In genomic region chr5:1344975-1345838, GRCh38 we compare ENCODE assay signal across 8 cellular contexts. TPM values are rescaled to one million over a fixed set of nuclear protein-coding genes. Genes with fewer than 3 reads are reported as not detected.
A peak's percentile ranks its signal among the peaks of the same experiment; 100 is the strongest.
DNase-seq lines count a peak whose midpoint lies in the region; ATAC-seq and TF ChIP-seq lines count a peak whose summit lies in the region.

Gene CLPTM1L (minus strand): TSS chr5:1345099. CDS start chr5:1344841, 258 bp downstream.

- H2BK12ac ChIP-seq in trophoblast cell (ENCODE audit: low read length): no peak within 1 kb of the TSS

- H2BK120ac ChIP-seq in trophoblast cell (ENCODE audit: insufficient read depth, low read length, poor library complexity): peak within 1 kb of the TSS; percentile 83

- H3K4me1 Mint-ChIP-seq in activated naive CD8-positive, alpha-beta T cell treated with anti-CD3 and anti-CD28 coated beads, Interleukin-2, amount 50 U/mL, for 24 hours: peaks cover 22% of the 10 kb centered on the region

- intact Hi-C loops in tibial artery (cut with DNase I; ENCODE audit: low total_unique reads): loop anchor here (10.0 kb wide), 2 partner anchors 170 to 450 kb away; partner anchors contain the start of gene MRPL36

- no CpG with 5 or more reads among the region's 87 CpGs for WGBS in trophoblast cell (ENCODE audit: extremely low coverage, insufficient coverage, insufficient read length)

- no peaks in the 10 kb centered on the region for H3K9me3 Mint-ChIP-seq in activated naive CD8-positive, alpha-beta T cell treated with anti-CD3 and anti-CD28 coated beads, Interleukin-2, amount 50 U/mL, for 24 hours

- H3K4me3 ChIP-seq in cardiac muscle cell (peak within 1 kb of the TSS; percentile 100), trophoblast cell (ENCODE audit: low read depth, low read length) (peak within 1 kb of the TSS; percentile 99), tibial artery (peak within 1 kb of the TSS; percentile 80 to 92)

- DNase-seq in NCI-H1092 treated with DMSO at 0.1 percent for 48 hours (lab: John Stamatoyannopoulos, UW) (peak; percentile 74), SW480 (ENCODE audit: low spot score) (peak; percentile 80), cardiac muscle cell (ENCODE audit: low read depth in 1 of 2, low spot score in 1 of 2) (peak; percentile 89 to 95), trophoblast cell (peak; percentile 86 to 94), tibial artery (peak; percentile 76 to 92)
- peak; percentile 89 for DNase-seq in activated naive CD8-positive, alpha-beta T cell treated with anti-CD3 and anti-CD28 coated beads, Interleukin-2, amount 50 U/mL, for 24 hours

- H3K4me2 ChIP-seq in trophoblast cell (ENCODE audit: low read length): peak within 1 kb of the TSS; percentile 80

- H3K36me3 Mint-ChIP-seq in activated naive CD8-positive, alpha-beta T cell treated with anti-CD3 and anti-CD28 coated beads, Interleukin-2, amount 50 U/mL, for 24 hours (ENCODE audit: low read depth): peaks cover 31% of the 10 kb centered on the region

- H3K27ac ChIP-seq in cardiac muscle cell (peak within 1 kb of the TSS; percentile 85), trophoblast cell (ENCODE audit: low read depth, low read length) (no peak within 1 kb of the TSS), tibial artery (peak within 1 kb of the TSS; percentile 81 to 84)

- peak within 1 kb of the TSS; percentile 91 for H4K91ac ChIP-seq in trophoblast cell (ENCODE audit: low read depth, low read length)

- H4K12ac ChIP-seq in trophoblast cell (ENCODE audit: low read depth, low read length): peak within 1 kb of the TSS; percentile 93

- H3K14ac ChIP-seq in trophoblast cell (ENCODE audit: low read length): peak within 1 kb of the TSS; percentile 96

- H3K36me3 ChIP-seq in cardiac muscle cell (peaks cover 17% of the 10 kb centered on the region), trophoblast cell (ENCODE audit: control insufficient read depth in 1 of 2, insufficient read depth in 2 of 2, low read length in 2 of 2) (peaks cover 26 to 29% of the 10 kb centered on the region in 2 experiments), tibial artery (peaks cover 8 to 24% (median 15%) of the 10 kb centered on the region in 3 donors)

- no peak within 1 kb of the TSS for H3K23ac ChIP-seq in trophoblast cell (ENCODE audit: low read length)

- H2AFZ ChIP-seq in trophoblast cell (ENCODE audit: insufficient read depth, low read length, poor library complexity): peak within 1 kb of the TSS; percentile 98

- no peaks in the 10 kb centered on the region for H3K27me3 ChIP-seq in cardiac muscle cell
- no peaks in the 10 kb centered on the region for H3K27me3 ChIP-seq in trophoblast cell (ENCODE audit: insufficient read depth, low read length)
- no peaks in the 10 kb centered on the region for H3K27me3 ChIP-seq in tibial artery

- H3K4me1 ChIP-seq in cardiac muscle cell (ENCODE audit: low read depth) (peaks cover 6% of the 10 kb centered on the region), trophoblast cell (ENCODE audit: control insufficient read depth in 1 of 2, insufficient read depth in 2 of 2, low read length in 2 of 2) (peaks cover 8 to 9% of the 10 kb centered on the region in 2 experiments), tibial artery (peaks cover 0 to 24% (median 22%) of the 10 kb centered on the region in 4 donors)

- peaks cover 6% of the 10 kb centered on the region for H3K79me2 ChIP-seq in trophoblast cell (ENCODE audit: control insufficient read depth, insufficient read depth, low read length, poor library complexity)

- peak within 1 kb of the TSS; percentile 96 for H3K4ac ChIP-seq in trophoblast cell (ENCODE audit: low read depth, low read length)

- TF ChIP-seq CTCF in cardiac muscle cell (IDR thresholded peaks at IDR 0.05; ENCODE audit: low read depth, low read length) (no peak), tibial artery (IDR thresholded peaks at IDR 0.05) (peak in 1 of 2 experiments; percentile 51)

- H2AK5ac ChIP-seq in trophoblast cell (ENCODE audit: low read length): peak within 1 kb of the TSS; percentile 64

- peak; percentile 78 for TF ChIP-seq POLR2A in GM10847 (IDR thresholded peaks at IDR 0.05; ENCODE audit: extremely low read depth, insufficient read length)

- H3K4me3 Mint-ChIP-seq in activated naive CD8-positive, alpha-beta T cell treated with anti-CD3 and anti-CD28 coated beads, Interleukin-2, amount 50 U/mL, for 24 hours: peak within 1 kb of the TSS; percentile 93

- peaks cover 5% of the 10 kb centered on the region for H3K79me1 ChIP-seq in trophoblast cell (ENCODE audit: low read length)

- H2BK5ac ChIP-seq in trophoblast cell (ENCODE audit: low read depth, low read length, poor library complexity): peak within 1 kb of the TSS; percentile 83

- peak within 1 kb of the TSS; percentile 95 for H3K18ac ChIP-seq in trophoblast cell (ENCODE audit: low read length)

- peak within 1 kb of the TSS; percentile 91 for H3K27ac Mint-ChIP-seq in activated naive CD8-positive, alpha-beta T cell treated with anti-CD3 and anti-CD28 coated beads, Interleukin-2, amount 50 U/mL, for 24 hours

- no peaks in the 10 kb centered on the region for H3K27me3 Mint-ChIP-seq in activated naive CD8-positive, alpha-beta T cell treated with anti-CD3 and anti-CD28 coated beads, Interleukin-2, amount 50 U/mL, for 24 hours

- H3K9me3 ChIP-seq in cardiac muscle cell (ENCODE audit: low read depth) (no peaks in the 10 kb centered on the region), trophoblast cell (ENCODE audit: insufficient read depth, low read depth, low read length) (peaks cover 3% of the 10 kb centered on the region), tibial artery (no peaks in the 10 kb centered on the region)

- peak within 1 kb of the TSS; percentile 99 for H4K8ac ChIP-seq in trophoblast cell (ENCODE audit: low read depth, low read length)

- peak within 1 kb of the TSS; percentile 97 for H3K9ac ChIP-seq in trophoblast cell (ENCODE audit: low read length)

- peak; percentile 86 for ATAC-seq in HG02610 (IDR thresholded peaks at IDR 0.05; ENCODE audit: unreplicated experiment)
- ATAC-seq in activated naive CD8-positive, alpha-beta T cell treated with anti-CD3 and anti-CD28 coated beads, Interleukin-2, amount 50 U/mL, for 24 hours: peak; percentile 87

RNA-seq across cellular contexts. Expression of gene CLPTM1L, which starts in this region (rescaled TPM):
- 78.4 and 109 TPM in 2 replicates for total RNA-seq in cardiac muscle cell
- polyA plus RNA-seq in cardiac muscle cell: 108 and 154 TPM in 2 replicates
- 84.8 and 91.2 TPM in 2 replicates for polyA plus RNA-seq in trophoblast cell (2013)
